Comparison of ENCODE assay signal across 8 cellular contexts in genomic region chr2:164599954-164600589, GRCh38. TPM values are rescaled to one million over a fixed set of nuclear protein-coding genes. Genes with fewer than 3 reads are reported as not detected.
DNase-seq lines count a peak whose midpoint lies in the region; ATAC-seq and TF ChIP-seq lines count a peak whose summit lies in the region.

No MANE protein-coding gene starts in this region.

- H3K4me3 ChIP-seq in body of pancreas (no peak overlapping the region), kidney epithelial cell (ENCODE audit: low read depth, low read length) (no peak overlapping the region)

- intact Hi-C loops in body of pancreas (cut with DNase I) = no loop called here

- no peaks in the 10 kb centered on the region for H3K27me3 ChIP-seq in body of pancreas
- H3K27me3 ChIP-seq in kidney epithelial cell (ENCODE audit: control insufficient read depth, insufficient read depth, low read length) = no peaks in the 10 kb centered on the region

- ATAC-seq in GM19468 (IDR thresholded peaks at IDR 0.05; ENCODE audit: extremely low read depth, unreplicated experiment) = peak; percentile 86
- peak; percentile 99 for ATAC-seq in HG03442 (IDR thresholded peaks at IDR 0.05; ENCODE audit: unreplicated experiment)
- ATAC-seq in body of pancreas = peak; percentile 99

- TF ChIP-seq POLR2A in body of pancreas (IDR thresholded peaks at IDR 0.05) = no peak

- peaks cover 4% of the 10 kb centered on the region for H3K4me1 ChIP-seq in body of pancreas

- TF ChIP-seq CTCF in body of pancreas (IDR thresholded peaks at IDR 0.05) (peak; percentile 68 to 99 (median 98)), kidney epithelial cell (IDR thresholded peaks at IDR 0.05; ENCODE audit: insufficient read depth, low read length, poor library complexity, severe bottlenecking) (peak; percentile 83)

- DNase-seq in DMS53 (lab: John Stamatoyannopoulos, UW) (peak; percentile 94), NCI-H526 treated with DMSO at 0.1 percent for 48 hours (lab: John Stamatoyannopoulos, UW) (peak; percentile 60), body of pancreas (peak; percentile 63 to 76 (median 70)), kidney epithelial cell (ENCODE audit: low read depth) (no peak), nucleus accumbens (lab: John Stamatoyannopoulos, UW) (no peak), DMS79 (lab: John Stamatoyannopoulos, UW) (no peak)

- no peaks in the 10 kb centered on the region for H3K36me3 ChIP-seq in body of pancreas (replicated peaks in 1 of 2; ENCODE audit: insufficient read depth in 1 of 2, low read depth in 2 of 2)
- no peaks in the 10 kb centered on the region for H3K36me3 ChIP-seq in kidney epithelial cell (ENCODE audit: control insufficient read depth, insufficient read depth, low read length)

- H3K27ac ChIP-seq in body of pancreas = no peak overlapping the region

- WGBS in body of pancreas, 2 donors = 32 to 37% methylated on average over 3 of the region's 3 CpGs

- no peaks in the 10 kb centered on the region for H3K9me3 ChIP-seq in body of pancreas

RNA-seq across cellular contexts. Expression of gene GRB14, which starts 21.2 kb away (rescaled TPM):
- total RNA-seq in body of pancreas (10 to 100 TPM; 22.7 to 27.5 TPM), kidney epithelial cell (6.0 and 9.2 TPM in 2 replicates)

Comparison
In these comparisons a context has a peak if more than half of its experiments do, and no peak if none do; other contexts are left out.
1. DNase-seq: peak in DMS53 (single experiment), NCI-H526 treated with DMSO at 0.1 percent for 48 hours (single experiment) and body of pancreas (4 of 4); none in kidney epithelial cell (single experiment), nucleus accumbens (0 of 56) and DMS79 (single experiment).
2. Peak in every context shown above with its lines, with median percentiles within 50 percentile points of each other: ATAC-seq.